ENCODE assay signal across 14 cellular contexts in genomic region chr2:137208361-137208973, GRCh38.
DNase-seq lines count a peak whose midpoint lies in the region; ATAC-seq and TF ChIP-seq lines count a peak whose summit lies in the region.
"Had no signal": no experiment of that assay in that cellular context is flagged by ENCODE, and none has a peak within 500 bp of the region (broad histone marks: within the 10 kb centered on the region; RNA-seq: fewer than 3 reads in every experiment).

No MANE protein-coding gene starts in this region.

- no peaks in the 10 kb centered on the region for H3K9me3 Mint-ChIP-seq in endodermal cell
- H3K9me3 Mint-ChIP-seq: mesothelial cell of epicardium had no signal

- no peak overlapping the region for H3K9ac ChIP-seq in endodermal cell (ENCODE audit: extremely low read depth, low read length, poor library complexity, severe bottlenecking)

- intact Hi-C loops in left cardiac atrium (cut with DNase I): no loop called here

- H3K4me1 ChIP-seq in endodermal cell (ENCODE audit: control insufficient read depth, insufficient read depth, low read length): peaks cover 7% of the 10 kb centered on the region
- H3K4me1 ChIP-seq in mesodermal cell (ENCODE audit: control insufficient read depth, insufficient read depth, low read length, poor library complexity, severe bottlenecking): no peaks in the 10 kb centered on the region
- H3K4me1 ChIP-seq in right atrium auricular region: no peaks in the 10 kb centered on the region
- H3K4me1 ChIP-seq: tibial artery had no signal

- no peaks in the 10 kb centered on the region for H3K27me3 ChIP-seq in endodermal cell (ENCODE audit: control insufficient read depth, insufficient read depth, low read length, poor library complexity, severe bottlenecking)
- H3K27me3 ChIP-seq in right atrium auricular region: no peaks in the 10 kb centered on the region
- H3K27me3 ChIP-seq: tibial artery had no signal

- peak overlapping the region; percentile 26 for H3K4me3 ChIP-seq in endodermal cell (ENCODE audit: low read length)
- H3K4me3 ChIP-seq in mesodermal cell (ENCODE audit: extremely low read depth, insufficient read depth, low read length, poor library complexity, severe bottlenecking): no peak overlapping the region
- no peak overlapping the region for H3K4me3 ChIP-seq in right atrium auricular region
- H3K4me3 ChIP-seq: tibial artery had no signal

- H3K9me3 ChIP-seq in endodermal cell (ENCODE audit: control insufficient read depth, low read length) (no peaks in the 10 kb centered on the region), mesodermal cell (ENCODE audit: control insufficient read depth, low read length) (no peaks in the 10 kb centered on the region), right atrium auricular region (no peaks in the 10 kb centered on the region)
- H3K9me3 ChIP-seq: tibial artery had no signal

- H3K27me3 Mint-ChIP-seq in endodermal cell (ENCODE audit: insufficient read depth): no peaks in the 10 kb centered on the region

- DNase-seq in AG20443 (ENCODE audit: low spot score) (peak; percentile 24), MV-4-11 (lab: John Stamatoyannopoulos, UW) (peak; percentile 21), endodermal cell (no peak), G401 (ENCODE audit: low spot score) (no peak), left cardiac atrium (no peak), right atrium auricular region (ENCODE audit: low spot score) (no peak), NCI-H2081 (lab: John Stamatoyannopoulos, UW) (no peak)
- DNase-seq: activated naive CD4-positive, alpha-beta T cell treated with Interleukin-2 at 50 U/mL for 16 hours; caudate nucleus; NCI-H187; NCI-H526; tibial artery had no signal

- H3K4me3 Mint-ChIP-seq in endodermal cell: peak overlapping the region; percentile 31
- H3K4me3 Mint-ChIP-seq: mesothelial cell of epicardium had no signal

- peaks cover 31% of the 10 kb centered on the region for H3K4me1 Mint-ChIP-seq in endodermal cell

- H3K36me3 Mint-ChIP-seq in endodermal cell (ENCODE audit: low read depth): no peaks in the 10 kb centered on the region
- H3K36me3 Mint-ChIP-seq: mesothelial cell of epicardium had no signal

- ATAC-seq in left cardiac atrium: no peak

- no peak overlapping the region for H3K27ac ChIP-seq in endodermal cell (ENCODE audit: low read depth, low read length)
- H3K27ac ChIP-seq in mesodermal cell (ENCODE audit: low read depth, low read length, severe bottlenecking): peak overlapping the region; percentile 80
- H3K27ac ChIP-seq in right atrium auricular region: no peak overlapping the region
- H3K27ac ChIP-seq: tibial artery had no signal

- H3K27ac Mint-ChIP-seq in endodermal cell: peak overlapping the region; percentile 80
- H3K27ac Mint-ChIP-seq: mesothelial cell of epicardium had no signal

- in situ Hi-C loops in G401 (cut with HindIII; ENCODE audit: low sequenced_read_pairs): no loop called here

- 62 to 82% methylated on average over 2 to 4 of the region's 4 CpGs for WGBS in endodermal cell (ENCODE audit: insufficient coverage in 1 of 2, insufficient read length in 1 of 2), 2 experiments
- whole genome bisulfite sequencing in mesodermal cell (ENCODE audit: insufficient coverage in 2 of 2), 2 experiments: 80 to 100% methylated on average over 1 of the region's 4 CpGs

- no peaks in the 10 kb centered on the region for H3K36me3 ChIP-seq in endodermal cell (ENCODE audit: control insufficient read depth, insufficient read depth, low read length)
- no peaks in the 10 kb centered on the region for H3K36me3 ChIP-seq in mesodermal cell (ENCODE audit: control insufficient read depth, insufficient read depth, low read length)
- no peaks in the 10 kb centered on the region for H3K36me3 ChIP-seq in right atrium auricular region
- H3K36me3 ChIP-seq: tibial artery had no signal

- no peak for TF ChIP-seq CTCF in endodermal cell (conservative IDR thresholded peaks at IDR 0.05)
- TF ChIP-seq CTCF in right atrium auricular region (IDR thresholded peaks at IDR 0.05): no peak

Comparison
In these comparisons a context has a peak if more than half of its experiments do, and no peak if none do; other contexts are left out.
1. DNase-seq: peak in AG20443 (single experiment) and MV-4-11 (single experiment); none in endodermal cell (single experiment), G401 (single experiment), left cardiac atrium (single experiment), right atrium auricular region (single experiment) and NCI-H2081 (0 of 2).